ENCODE assay signal across 22 cellular contexts in genomic region chr3:130576571-130577266, GRCh38. TPM values are rescaled to one million over a fixed set of nuclear protein-coding genes. Genes with fewer than 3 reads are reported as not detected.
DNase-seq lines count a peak whose midpoint lies in the region; ATAC-seq and TF ChIP-seq lines count a peak whose summit lies in the region.
"Had no signal": no experiment of that assay in that cellular context is flagged by ENCODE, and none has a peak within 500 bp of the region (broad histone marks: within the 10 kb centered on the region; RNA-seq: fewer than 3 reads in every experiment).

No MANE protein-coding gene starts in this region.

- in situ Hi-C loops in astrocyte of the cerebellum (cut with HindIII; ENCODE audit: low sequenced_read_pairs), result loop anchor here (5.0 kb wide), 1 partner anchor 41 kb away; no protein-coding TSS in a partner anchor

- H3K4me3 ChIP-seq in astrocyte of the cerebellum (ENCODE audit: low read depth, low read length) (no peak overlapping the region), aorta (ENCODE audit: low read length in 2 of 2) (no peak overlapping the region)
- no peak overlapping the region for H3K4me3 ChIP-seq in naive thymus-derived CD4-positive, alpha-beta T cell (ENCODE audit: low read length)
- H3K4me3 ChIP-seq: A549, gastrocnemius medialis, neural progenitor cell had no signal

- CTCF ChIA-PET in naive thymus-derived CD4-positive, alpha-beta T cell (lab: Charles Lee), result no interaction called here

- H3K27ac ChIP-seq in aorta (ENCODE audit: low read depth in 1 of 2, low read length in 2 of 2), result no peak overlapping the region
- no peak overlapping the region for H3K27ac ChIP-seq in naive thymus-derived CD4-positive, alpha-beta T cell (ENCODE audit: low read depth, low read length)
- H3K27ac ChIP-seq: A549, gastrocnemius medialis, neural progenitor cell had no signal

- H3K36me3 ChIP-seq in aorta (ENCODE audit: control insufficient read depth in 1 of 2, insufficient read depth in 2 of 2, low read length in 1 of 2), result no peaks in the 10 kb centered on the region
- no peaks in the 10 kb centered on the region for H3K36me3 ChIP-seq in naive thymus-derived CD4-positive, alpha-beta T cell (ENCODE audit: control insufficient read depth in 2 of 3, insufficient read depth in 3 of 3, low read length in 3 of 3)
- H3K36me3 ChIP-seq: gastrocnemius medialis, neural progenitor cell had no signal

- WGBS in aorta, 2 donors, result 62 to 71% methylated on average over 2 of the region's 2 CpGs

- DNase-seq in left ventricle myocardium superior, result no peak
- DNase-seq in cardiac septum (ENCODE audit: low spot score), result no peak
- DNase-seq in astrocyte of the cerebellum (ENCODE audit: low read depth), result peak; percentile 61
- DNase-seq in kidney glomerular epithelial cell (lab: John Stamatoyannopoulos, UW), result peak; percentile 57
- DNase-seq in aorta, result no peak
- DNase-seq in Kasumi-1 (lab: John Stamatoyannopoulos, UW), result no peak
- no peak for DNase-seq in naive thymus-derived CD4-positive, alpha-beta T cell
- DNase-seq: activated CD4-positive, alpha-beta memory T cell treated with anti-CD3 and anti-CD28 coated beads, Interleukin-2, amount 10 ng/mL, durations not matched to agents 7 days and 5 days; activated T-cell treated with anti-CD3 and anti-CD28 coated beads, Interleukin-2, amount 50 U/mL, for 4 hours; gastrocnemius medialis; MV-4-11; NCI-H2029 treated with DMSO at 0.1 percent for 48 hours; NCI-H526; SIG-M5; stimulated activated naive CD4-positive, alpha-beta T cell treated with Interleukin-2 at 50 U/mL for 16 hours; T-helper 17 cell had no signal

- H3K9me3 Mint-ChIP-seq in naive thymus-derived CD4-positive, alpha-beta T cell, result no peaks in the 10 kb centered on the region
- H3K9me3 Mint-ChIP-seq: activated CD4-positive, alpha-beta memory T cell treated with anti-CD3 and anti-CD28 coated beads, Interleukin-2, amount 10 ng/mL, durations not matched to agents 7 days and 5 days; activated T-cell treated with anti-CD3 and anti-CD28 coated beads, Interleukin-2, amount 50 U/mL, for 4 hours; IgD-negative memory B cell; neural progenitor cell had no signal

- no peaks in the 10 kb centered on the region for H3K9me3 ChIP-seq in aorta (ENCODE audit: control insufficient read depth, low read length)
- H3K9me3 ChIP-seq in naive thymus-derived CD4-positive, alpha-beta T cell (ENCODE audit: control insufficient read depth in 2 of 3, low read length in 3 of 3), result no peaks in the 10 kb centered on the region
- H3K9me3 ChIP-seq: A549, gastrocnemius medialis had no signal

- peaks cover 14 to 46% (median 30%) of the 10 kb centered on the region in 5 donors for H3K27me3 Mint-ChIP-seq in naive thymus-derived CD4-positive, alpha-beta T cell
- H3K27me3 Mint-ChIP-seq: IgD-negative memory B cell had no signal

- no peaks in the 10 kb centered on the region for H3K36me3 Mint-ChIP-seq in naive thymus-derived CD4-positive, alpha-beta T cell
- H3K36me3 Mint-ChIP-seq: activated naive CD8-positive, alpha-beta T cell; IgD-negative memory B cell; neural progenitor cell had no signal

- POLR2A ChIA-PET in naive thymus-derived CD4-positive, alpha-beta T cell (lab: Charles Lee), result no interaction called here

- H3K4me1 Mint-ChIP-seq in naive thymus-derived CD4-positive, alpha-beta T cell, result no peaks in the 10 kb centered on the region
- H3K4me1 Mint-ChIP-seq: activated CD4-positive, alpha-beta memory T cell treated with anti-CD3 and anti-CD28 coated beads, Interleukin-2, amount 10 ng/mL, durations not matched to agents 7 days and 5 days; IgD-negative memory B cell; neural progenitor cell; T-helper 17 cell had no signal

- peaks cover 0 to 14% of the 10 kb centered on the region in 2 donors for H3K4me1 ChIP-seq in aorta (ENCODE audit: control insufficient read depth in 1 of 2, insufficient read depth in 2 of 2, low read length in 2 of 2)
- H3K4me1 ChIP-seq in naive thymus-derived CD4-positive, alpha-beta T cell (ENCODE audit: control insufficient read depth in 2 of 2, insufficient read depth in 2 of 2, low read length in 2 of 2), result no peaks in the 10 kb centered on the region
- H3K4me1 ChIP-seq: A549, gastrocnemius medialis, neural progenitor cell had no signal

- H3K27me3 ChIP-seq in aorta (ENCODE audit: control insufficient read depth in 1 of 2, insufficient read depth in 2 of 2, low read length in 1 of 2), result no peaks in the 10 kb centered on the region
- H3K27me3 ChIP-seq in naive thymus-derived CD4-positive, alpha-beta T cell (ENCODE audit: control insufficient read depth in 2 of 2, insufficient read depth in 2 of 2, low read length in 2 of 2), result no peaks in the 10 kb centered on the region
- H3K27me3 ChIP-seq: gastrocnemius medialis, neural progenitor cell had no signal

- TF ChIP-seq CTCF in astrocyte of the cerebellum (IDR thresholded peaks at IDR 0.05; ENCODE audit: low read depth, low read length, missing control alignments), result no peak

- intact Hi-C loops in left ventricle myocardium superior (cut with micrococcal nuclease), result no loop called here
- intact Hi-C loops in cardiac septum (cut with DNase I), result no loop called here
- intact Hi-C loops in aorta (cut with DNase I), result no loop called here
- intact Hi-C loops in naive thymus-derived CD4-positive, alpha-beta T cell (cut with micrococcal nuclease), result no loop called here

- no peak overlapping the region for H3K4me3 Mint-ChIP-seq in naive thymus-derived CD4-positive, alpha-beta T cell
- H3K4me3 Mint-ChIP-seq: activated CD4-positive, alpha-beta memory T cell treated with anti-CD3 and anti-CD28 coated beads, Interleukin-2, amount 10 ng/mL, durations not matched to agents 7 days and 5 days; activated naive CD8-positive, alpha-beta T cell; activated T-cell treated with anti-CD3 and anti-CD28 coated beads, Interleukin-2, amount 50 U/mL, for 4 hours; IgD-negative memory B cell; neural progenitor cell; T-helper 17 cell had no signal

- ATAC-seq in left ventricle myocardium superior, result peak; percentile 71
- peak; percentile 39 for ATAC-seq in aorta (ENCODE audit: low FRiP score)
- ATAC-seq in GM21723 (IDR thresholded peaks at IDR 0.05; ENCODE audit: unreplicated experiment), result no peak
- ATAC-seq in naive thymus-derived CD4-positive, alpha-beta T cell, result no peak
- ATAC-seq: A549; activated T-cell treated with anti-CD3 and anti-CD28 coated beads, Interleukin-2, amount 50 U/mL, for 4 hours; gastrocnemius medialis; T-helper 17 cell had no signal

- H3K27ac Mint-ChIP-seq in naive thymus-derived CD4-positive, alpha-beta T cell, result no peak overlapping the region
- H3K27ac Mint-ChIP-seq: activated CD4-positive, alpha-beta memory T cell treated with anti-CD3 and anti-CD28 coated beads, Interleukin-2, amount 10 ng/mL, durations not matched to agents 7 days and 5 days; activated naive CD8-positive, alpha-beta T cell; IgD-negative memory B cell; neural progenitor cell; T-helper 17 cell had no signal

RNA-seq across cellular contexts. Expression of gene COL6A6, which starts 59.7 kb away (rescaled TPM):
- total RNA-seq in left ventricle myocardium superior (1.6 TPM), cardiac septum (0.19 TPM), aorta (under 1 TPM; 0.09 to 0.16 TPM)
- under 1 TPM in 1 of 2 donors, not detected in 1; 0.75 TPM for polyA plus RNA-seq in aorta
- under 1 TPM in 1 of 5 experiments, not detected in 4; 0.05 TPM for total RNA-seq in naive thymus-derived CD4-positive, alpha-beta T cell
- polyA plus RNA-seq in naive thymus-derived CD4-positive, alpha-beta T cell, result not detected
- total RNA-seq: activated CD4-positive, alpha-beta memory T cell treated with anti-CD3 and anti-CD28 coated beads, Interleukin-2, amount 10 ng/mL, durations not matched to agents 7 days and 5 days; activated T-cell treated with anti-CD3 and anti-CD28 coated beads, Interleukin-2, amount 50 U/mL, for 4 hours; renal cortical epithelial cell had no signal
- polyA plus RNA-seq: A549, IgD-negative memory B cell had no signal

Comparison
In these comparisons a context has a peak if more than half of its experiments do, and no peak if none do; other contexts are left out.
1. ATAC-seq: peak in left ventricle myocardium superior (single experiment) and aorta (single experiment); none in GM21723 (single experiment) and naive thymus-derived CD4-positive, alpha-beta T cell (single experiment).
2. DNase-seq: peak in astrocyte of the cerebellum (single experiment) and kidney glomerular epithelial cell (single experiment); none in left ventricle myocardium superior (single experiment), cardiac septum (single experiment), aorta (0 of 2), Kasumi-1 (0 of 2) and naive thymus-derived CD4-positive, alpha-beta T cell (0 of 9).